Comparison of ENCODE assay signal across 16 cellular contexts in the genomic region with DNA sequence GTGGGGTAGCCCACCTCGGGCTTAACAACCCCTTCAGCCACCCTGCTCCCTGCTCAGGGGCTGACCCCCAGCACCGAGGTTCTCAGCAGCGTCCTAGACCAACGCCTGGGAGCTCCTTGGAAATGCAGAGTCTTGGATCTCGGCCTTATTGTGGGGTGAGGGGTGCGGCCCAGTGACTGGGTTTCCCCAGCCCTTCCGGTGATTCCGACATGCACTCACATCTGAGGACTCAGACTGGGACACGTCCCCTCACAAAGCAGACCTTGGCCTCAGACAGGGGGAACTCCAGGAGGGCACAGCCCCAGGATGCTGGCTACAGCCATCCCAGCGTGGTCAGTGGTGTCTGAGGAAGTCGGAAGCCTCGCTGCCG.
DNase-seq lines count a peak whose midpoint lies in the region; ATAC-seq and TF ChIP-seq lines count a peak whose summit lies in the region.
"Had no signal": no experiment of that assay in that cellular context is flagged by ENCODE, and none has a peak within 500 bp of the region (broad histone marks: within the 10 kb centered on the region; RNA-seq: fewer than 3 reads in every experiment).

No MANE protein-coding gene starts in this region.

- H3K36me3 Mint-ChIP-seq in activated CD4-positive, alpha-beta memory T cell treated with anti-CD3 and anti-CD28 coated beads for 36 hours = no peaks in the 10 kb centered on the region

- WGBS in heart right ventricle, 2 donors = 63 to 69% methylated on average over 13 of the region's 13 CpGs

- peaks cover 36 to 70% (median 48%) of the 10 kb centered on the region in 9 donors for H3K4me1 ChIP-seq in heart right ventricle
- peaks cover 24 to 53% of the 10 kb centered on the region in 2 donors for H3K4me1 ChIP-seq in gastrocnemius medialis

- H3K4me3 Mint-ChIP-seq in activated CD4-positive, alpha-beta memory T cell treated with anti-CD3 and anti-CD28 coated beads for 36 hours = no peak overlapping the region
- H3K4me3 Mint-ChIP-seq: HFFc6, WTC11 had no signal

- H3K27me3 ChIP-seq in heart right ventricle = no peaks in the 10 kb centered on the region
- H3K27me3 ChIP-seq in gastrocnemius medialis = no peaks in the 10 kb centered on the region
- H3K27me3 ChIP-seq: brain microvascular endothelial cell, testis had no signal

- H3K27me3 Mint-ChIP-seq in activated CD4-positive, alpha-beta memory T cell treated with anti-CD3 and anti-CD28 coated beads for 36 hours = no peaks in the 10 kb centered on the region

- peak overlapping the region; percentile 84 for H3K27ac ChIP-seq in angular gyrus (ENCODE audit: low read depth, low read length)
- H3K27ac ChIP-seq in heart right ventricle = peak overlapping the region in 9 of 10 donors; percentile 21 to 77 (median 50)
- peak overlapping the region; percentile 80 to 87 (median 85) for H3K27ac ChIP-seq in gastrocnemius medialis
- H3K27ac ChIP-seq: brain microvascular endothelial cell had no signal

- intact Hi-C loops in heart right ventricle (cut with DNase I) (no loop called here), gastrocnemius medialis (cut with DNase I; ENCODE audit: low total_unique reads) (no loop called here)
- intact Hi-C loops in activated CD4-positive, alpha-beta memory T cell treated with anti-CD3 and anti-CD28 coated beads for 36 hours (cut with micrococcal nuclease) = no loop called here

- in situ Hi-C loops in gastrocnemius medialis (cut with MboI; ENCODE audit: low sequenced_read_pairs in 4 of 4) = no loop called here

- no peak for TF ChIP-seq POLR2A in gastrocnemius medialis (IDR thresholded peaks at IDR 0.05)

- peak in 6 of 8 donors; percentile 3 to 19 (median 12) for ATAC-seq in heart right ventricle
- no peak for ATAC-seq in gastrocnemius medialis
- ATAC-seq: WTC11 had no signal

- no peaks in the 10 kb centered on the region for H3K4me1 Mint-ChIP-seq in activated CD4-positive, alpha-beta memory T cell treated with anti-CD3 and anti-CD28 coated beads for 36 hours (ENCODE audit: low read depth)

- H3K4me3 ChIP-seq in heart right ventricle (no peak overlapping the region), gastrocnemius medialis (no peak overlapping the region)
- H3K4me3 ChIP-seq: testis had no signal

- H3K36me3 ChIP-seq in heart right ventricle = peaks cover 0 to 81% (median 4%) of the 10 kb centered on the region in 9 donors
- H3K36me3 ChIP-seq in gastrocnemius medialis = no peaks in the 10 kb centered on the region

- POLR2A ChIA-PET in activated CD4-positive, alpha-beta memory T cell treated with anti-CD3 and anti-CD28 coated beads for 36 hours (lab: Charles Lee) = no interaction called here

- no peaks in the 10 kb centered on the region for H3K9me3 Mint-ChIP-seq in activated CD4-positive, alpha-beta memory T cell treated with anti-CD3 and anti-CD28 coated beads for 36 hours
- H3K9me3 Mint-ChIP-seq: HFFc6, WTC11 had no signal

- TF ChIP-seq CTCF in heart right ventricle (IDR thresholded peaks at IDR 0.05) = no peak
- no peak for TF ChIP-seq CTCF in gastrocnemius medialis (IDR thresholded peaks at IDR 0.05 in 4 of 5, conservative IDR thresholded peaks at IDR 0.05 in 1 of 5)

- peak; percentile 38 for DNase-seq in AG08395 (ENCODE audit: low spot score)
- no peak for DNase-seq in heart right ventricle
- no peak for DNase-seq in gastrocnemius medialis
- DNase-seq in NK-92 (lab: John Stamatoyannopoulos, UW; ENCODE audit: unreplicated experiment) = no peak
- DNase-seq in NCI-H1694 (lab: John Stamatoyannopoulos, UW) = no peak
- no peak for DNase-seq in UCSD-AML1 (lab: John Stamatoyannopoulos, UW; ENCODE audit: unreplicated experiment)
- no peak for DNase-seq in activated CD4-positive, alpha-beta memory T cell treated with anti-CD3 and anti-CD28 coated beads for 36 hours
- DNase-seq: activated gamma-delta T cell treated with Interleukin-2 at 50 U/mL for 16 hours, brain microvascular endothelial cell, Calu3, GF-D8, HFFc6, NCI-H524 treated with DMSO at 0.1 percent for 48 hours had no signal

- no peak overlapping the region for H3K27ac Mint-ChIP-seq in activated CD4-positive, alpha-beta memory T cell treated with anti-CD3 and anti-CD28 coated beads for 36 hours

- CTCF ChIA-PET in activated CD4-positive, alpha-beta memory T cell treated with anti-CD3 and anti-CD28 coated beads for 36 hours (lab: Charles Lee) = no interaction called here

- H3K9me3 ChIP-seq in heart right ventricle (no peaks in the 10 kb centered on the region), gastrocnemius medialis (no peaks in the 10 kb centered on the region)
- H3K9me3 ChIP-seq: testis had no signal

Comparison
In these comparisons a context has a peak if more than half of its experiments do, and no peak if none do; other contexts are left out.
1. ATAC-seq: peak in heart right ventricle (6 of 8); none in gastrocnemius medialis (0 of 2).
2. Peak in every context shown above with its lines, with median percentiles within 50 percentile points of each other: H3K27ac ChIP-seq.